In the genomic region with DNA sequence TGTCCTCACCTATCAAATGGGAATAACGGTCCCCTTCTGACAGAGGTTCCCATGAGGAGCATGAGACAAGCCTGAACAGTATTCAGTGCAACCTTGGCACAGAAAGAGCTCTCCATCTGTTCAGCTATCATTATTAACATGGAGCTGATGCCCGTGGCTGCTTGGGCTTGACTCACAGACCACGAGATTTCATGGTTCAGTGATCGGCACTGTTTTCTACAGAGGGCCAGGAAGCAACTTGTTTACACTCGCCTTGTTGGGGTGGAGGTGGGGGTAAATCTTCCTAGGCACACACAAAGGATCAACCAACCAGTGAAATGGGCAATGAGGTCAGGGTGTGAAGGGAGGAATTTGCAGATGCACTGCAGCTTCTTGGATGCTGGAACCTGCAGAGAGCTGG, we compare ENCODE assay signal across 8 cellular contexts.
A peak's percentile ranks its signal among the peaks of the same experiment; 100 is the strongest.
DNase-seq lines count a peak whose midpoint lies in the region; ATAC-seq and TF ChIP-seq lines count a peak whose summit lies in the region.

No MANE protein-coding gene starts in this region.

- intact Hi-C loops in activated CD4-positive, alpha-beta T cell treated with anti-CD3 and anti-CD28 coated beads, Interleukin-2, amount 10 ng/mL, durations not matched to agents 24 days and 14 days (cut with micrococcal nuclease), result no loop called here
- intact Hi-C loops in Panc1 (cut with micrococcal nuclease; ENCODE audit: unreplicated experiment) (no loop called here), sciatic nerve (cut with DNase I) (loop anchor here (10.0 kb wide), 1 partner anchor 260 kb away; no protein-coding TSS in a partner anchor)
- intact Hi-C loops in CD8-positive, alpha-beta T cell (cut with DNase I, micrococcal nuclease), result no loop called here

- TF ChIP-seq CTCF in Panc1 (IDR thresholded peaks at IDR 0.05), result no peak
- TF ChIP-seq CTCF in progenitor cell of endocrine pancreas (IDR thresholded peaks at IDR 0.05; ENCODE audit: unreplicated experiment), result no peak
- no peak for TF ChIP-seq CTCF in CD8-positive, alpha-beta T cell (IDR thresholded peaks at IDR 0.05)

- CTCF ChIA-PET in Panc1 (lab: Charles Lee), result interaction anchor here (1.3 kb wide), 1 partner anchor 12 kb away, joined by 3 read pairs; no protein-coding TSS in a partner anchor
- CTCF ChIA-PET in CD8-positive, alpha-beta T cell (lab: Charles Lee), result interaction anchor here (4.0 kb wide), 1 partner anchor 13 kb away, joined by 17 read pairs; no protein-coding TSS in a partner anchor

- H3K27me3 ChIP-seq in Panc1 (ENCODE audit: control insufficient read depth, insufficient read depth, low read length), result no peaks in the 10 kb centered on the region
- no peaks in the 10 kb centered on the region for H3K27me3 ChIP-seq in CD8-positive, alpha-beta T cell (ENCODE audit: insufficient read depth, low read length)

- H3K27ac Mint-ChIP-seq in activated CD4-positive, alpha-beta T cell treated with anti-CD3 and anti-CD28 coated beads, Interleukin-2, amount 10 ng/mL, durations not matched to agents 24 days and 14 days, result no peak overlapping the region
- H3K27ac Mint-ChIP-seq in progenitor cell of endocrine pancreas, result no peak overlapping the region
- no peak overlapping the region for H3K27ac Mint-ChIP-seq in CD8-positive, alpha-beta T cell

- H3K9me3 Mint-ChIP-seq in activated CD4-positive, alpha-beta T cell treated with anti-CD3 and anti-CD28 coated beads, Interleukin-2, amount 10 ng/mL, durations not matched to agents 24 days and 14 days, result peaks cover 8% of the 10 kb centered on the region
- peaks cover 18% of the 10 kb centered on the region for H3K9me3 Mint-ChIP-seq in progenitor cell of endocrine pancreas (ENCODE audit: low read depth)
- H3K9me3 Mint-ChIP-seq in CD8-positive, alpha-beta T cell, result peaks cover 20% of the 10 kb centered on the region

- no peaks in the 10 kb centered on the region for H3K9me3 ChIP-seq in Panc1 (ENCODE audit: control insufficient read depth, insufficient read depth, low read depth, low read length)
- H3K9me3 ChIP-seq in CD8-positive, alpha-beta T cell (ENCODE audit: low read length), result no peaks in the 10 kb centered on the region

- ATAC-seq in HG03097 (IDR thresholded peaks at IDR 0.05; ENCODE audit: low FRiP score, unreplicated experiment) (peak; percentile 82), Panc1 (peak; percentile 77), sciatic nerve (no peak)
- no peak for ATAC-seq in CD8-positive, alpha-beta T cell

- peak; percentile 43 for DNase-seq in activated CD4-positive, alpha-beta T cell treated with anti-CD3 and anti-CD28 coated beads, Interleukin-2, amount 10 ng/mL, durations not matched to agents 24 days and 14 days
- no peak for DNase-seq in activated CD4-positive, alpha-beta T cell treated with anti-CD3 and anti-CD28 coated beads for 1 hour
- DNase-seq in Panc1 (ENCODE audit: low read depth, low spot score), result no peak
- no peak for DNase-seq in progenitor cell of endocrine pancreas (ENCODE audit: low spot score, unreplicated experiment)
- DNase-seq in CD8-positive, alpha-beta T cell, result no peak
- DNase-seq in sciatic nerve (ENCODE audit: low spot score), result no peak
- DNase-seq in activated CD4-positive, alpha-beta T cell treated with anti-CD3 and anti-CD28 coated beads for 48 hours, result no peak

- H3K4me3 Mint-ChIP-seq in activated CD4-positive, alpha-beta T cell treated with anti-CD3 and anti-CD28 coated beads, Interleukin-2, amount 10 ng/mL, durations not matched to agents 24 days and 14 days, result no peak overlapping the region
- H3K4me3 Mint-ChIP-seq in progenitor cell of endocrine pancreas (ENCODE audit: low read depth), result no peak overlapping the region
- no peak overlapping the region for H3K4me3 Mint-ChIP-seq in CD8-positive, alpha-beta T cell

- peak overlapping the region; percentile 30; the same call in 1 of the 2 replicates for H3K27ac ChIP-seq in Panc1 (ENCODE audit: low read length)
- H3K27ac ChIP-seq in CD8-positive, alpha-beta T cell (ENCODE audit: low read depth, low read length), result no peak overlapping the region

- no TSS peak for BruUV-seq in Panc1 (replicated peaks; lab: Mats Ljungman, UMichigan)

- peaks cover 3% of the 10 kb centered on the region for H3K27me3 Mint-ChIP-seq in activated CD4-positive, alpha-beta T cell treated with anti-CD3 and anti-CD28 coated beads, Interleukin-2, amount 10 ng/mL, durations not matched to agents 24 days and 14 days
- H3K27me3 Mint-ChIP-seq in progenitor cell of endocrine pancreas, result no peaks in the 10 kb centered on the region
- peaks cover 2% of the 10 kb centered on the region for H3K27me3 Mint-ChIP-seq in CD8-positive, alpha-beta T cell (ENCODE audit: low read depth)

- no peak overlapping the region for H3K4me3 ChIP-seq in Panc1 (ENCODE audit: low read depth in 2 of 2, low read length in 2 of 2)
- H3K4me3 ChIP-seq in CD8-positive, alpha-beta T cell (ENCODE audit: low read depth, low read length), result no peak overlapping the region

- in situ Hi-C loops in Panc1 (cut with HindIII; ENCODE audit: low pct_unique_long_range_greater_than_20kb, low sequenced_read_pairs), result no loop called here

- POLR2A ChIA-PET in Panc1 (lab: Charles Lee), result interaction anchor here (0.5 to 0.7 kb wide), 2 partner anchors 41 to 47 kb away, joined by 3 to 6 read pairs; no protein-coding TSS in a partner anchor
- POLR2A ChIA-PET in CD8-positive, alpha-beta T cell (lab: Charles Lee), result interaction anchor here (0.6 kb wide), 1 partner anchor 100 kb away, joined by 3 read pairs; no protein-coding TSS in a partner anchor

- peaks cover 4% of the 10 kb centered on the region for H3K4me1 Mint-ChIP-seq in activated CD4-positive, alpha-beta T cell treated with anti-CD3 and anti-CD28 coated beads, Interleukin-2, amount 10 ng/mL, durations not matched to agents 24 days and 14 days
- no peaks in the 10 kb centered on the region for H3K4me1 Mint-ChIP-seq in progenitor cell of endocrine pancreas (ENCODE audit: low read depth)
- H3K4me1 Mint-ChIP-seq in CD8-positive, alpha-beta T cell (ENCODE audit: low read depth), result no peaks in the 10 kb centered on the region

- H3K36me3 ChIP-seq in Panc1 (ENCODE audit: control insufficient read depth, insufficient read depth, low read length), result no peaks in the 10 kb centered on the region
- H3K36me3 ChIP-seq in CD8-positive, alpha-beta T cell (ENCODE audit: insufficient read depth, low read length), result no peaks in the 10 kb centered on the region

- H3K36me3 Mint-ChIP-seq in activated CD4-positive, alpha-beta T cell treated with anti-CD3 and anti-CD28 coated beads, Interleukin-2, amount 10 ng/mL, durations not matched to agents 24 days and 14 days (ENCODE audit: low read depth), result no peaks in the 10 kb centered on the region
- H3K36me3 Mint-ChIP-seq in progenitor cell of endocrine pancreas (ENCODE audit: insufficient read depth), result peaks cover 34% of the 10 kb centered on the region
- H3K36me3 Mint-ChIP-seq in CD8-positive, alpha-beta T cell, result no peaks in the 10 kb centered on the region

- peaks cover 16% of the 10 kb centered on the region for H3K4me1 ChIP-seq in Panc1 (ENCODE audit: control insufficient read depth, insufficient read depth, low read length)
- no peaks in the 10 kb centered on the region for H3K4me1 ChIP-seq in CD8-positive, alpha-beta T cell (ENCODE audit: insufficient read depth, low read length)

Comparison
In these comparisons a context has a peak if more than half of its experiments do, and no peak if none do; other contexts are left out.
1. ATAC-seq: peak in HG03097 (single experiment) and Panc1 (single experiment); none in CD8-positive, alpha-beta T cell (single experiment) and sciatic nerve (single experiment).